1 cellular context compared by ENCODE assay signal in the genomic region with DNA sequence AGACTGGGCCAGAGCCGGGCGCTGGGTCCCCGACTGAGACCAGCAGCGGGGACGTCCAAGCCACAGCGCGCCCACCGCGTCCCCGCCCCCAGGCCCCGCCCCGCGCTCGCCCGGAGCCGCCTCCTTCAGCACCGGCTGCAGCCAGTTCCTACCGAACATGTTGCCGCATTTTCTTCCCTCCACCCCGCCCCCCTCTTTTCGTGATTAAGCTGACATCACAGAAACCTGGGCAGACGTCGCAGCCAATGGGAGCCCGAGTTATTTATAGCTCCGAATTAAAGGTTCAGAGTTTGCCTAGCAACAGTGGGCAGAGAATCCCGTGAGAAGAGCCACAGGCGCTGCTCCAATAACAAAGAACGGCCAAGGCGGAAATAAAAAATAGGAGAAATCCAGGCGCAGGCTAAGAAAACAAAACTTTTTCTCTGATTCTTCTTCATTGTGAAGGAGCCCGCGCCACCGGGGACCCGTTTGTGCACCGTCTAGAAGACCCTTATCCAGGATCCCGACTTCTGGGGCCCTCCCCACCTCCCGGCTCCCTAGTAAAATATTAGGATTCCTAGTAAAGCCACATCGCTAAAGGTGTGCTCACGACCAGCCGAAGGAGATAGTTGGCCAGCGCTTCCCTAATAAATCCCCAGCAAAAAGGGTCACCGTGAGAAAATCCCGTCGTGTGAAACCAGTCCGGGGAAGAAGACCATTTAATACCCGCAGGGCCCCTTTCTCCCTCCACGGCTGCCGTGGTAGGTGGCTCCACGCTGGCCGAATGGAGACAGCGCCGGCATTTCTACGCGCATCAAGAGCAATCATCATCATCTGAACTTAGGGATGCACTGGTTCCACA.
TF ChIP-seq lines count a peak whose summit lies in the region.

No MANE protein-coding gene starts in this region.

TF ChIP-seq in SK-N-SH treated with all-trans-retinoic acid at 6 μM for 48 hours, 23 proteins besides CTCF, POLR2A, EP300 and RAD21 (continued from another document):
- TF ChIP-seq POU6F1 (CRISPR knock-in tag; IDR thresholded peaks at IDR 0.05; ENCODE audit: borderline replicate concordance, low read depth) (no peak), BACH2 (CRISPR knock-in tag; IDR thresholded peaks at IDR 0.05; ENCODE audit: borderline replicate concordance) (no peak), SNAI2 (CRISPR knock-in tag; IDR thresholded peaks at IDR 0.05) (no peak), ARNTL (CRISPR knock-in tag; IDR thresholded peaks at IDR 0.05; ENCODE audit: borderline replicate concordance, low read depth) (no peak), ZC3H10 (CRISPR knock-in tag; IDR thresholded peaks at IDR 0.05) (no peak)
